8 cellular contexts compared by ENCODE assay signal in genomic region chr12:56724989-56725722, GRCh38. TPM values are rescaled to one million over a fixed set of nuclear protein-coding genes. Genes with fewer than 3 reads are reported as not detected.
DNase-seq lines count a peak whose midpoint lies in the region; TF ChIP-seq lines count a peak whose summit lies in the region.

Gene NACA, minus strand, starts transcription at chr12:56725299. Its CDS starts 778 bp downstream, at chr12:56724521.

- peak within 1 kb of the TSS; percentile 96 to 98 (median 97) for H3K4me3 Mint-ChIP-seq in nephron
- H3K4me3 Mint-ChIP-seq in stimulated activated naive CD8-positive, alpha-beta T cell treated with anti-CD3 and anti-CD28 coated beads, Interleukin-15, Interleukin-2, amounts not matched to agents 100 ng/mL and 50 ng/mL, for 24 hours: peak within 1 kb of the TSS; percentile 99

- TF ChIP-seq CTCF in fibroblast of pulmonary artery (IDR thresholded peaks at IDR 0.05; ENCODE audit: low read length, missing control alignments) (no peak), nephron (IDR thresholded peaks at IDR 0.05; ENCODE audit: unreplicated experiment in 3 of 3) (no peak)

- H3K4me3 ChIP-seq in H7 (ENCODE audit: insufficient read depth, low read depth, low read length) (peak within 1 kb of the TSS; percentile 100), fibroblast of pulmonary artery (replicated peaks; ENCODE audit: low read depth, low read length) (peak within 1 kb of the TSS; percentile 99)

- peaks cover 48% of the 10 kb centered on the region for H3K4me1 Mint-ChIP-seq in nephron
- peaks cover 54% of the 10 kb centered on the region for H3K4me1 Mint-ChIP-seq in stimulated activated naive CD8-positive, alpha-beta T cell treated with anti-CD3 and anti-CD28 coated beads, Interleukin-15, Interleukin-2, amounts not matched to agents 100 ng/mL and 50 ng/mL, for 24 hours (ENCODE audit: low read depth)

- H3K27ac Mint-ChIP-seq in nephron: peak within 1 kb of the TSS; percentile 98 to 100 (median 99)
- H3K27ac Mint-ChIP-seq in stimulated activated naive CD8-positive, alpha-beta T cell treated with anti-CD3 and anti-CD28 coated beads, Interleukin-15, Interleukin-2, amounts not matched to agents 100 ng/mL and 50 ng/mL, for 24 hours: peak within 1 kb of the TSS; percentile 100

- no peaks in the 10 kb centered on the region for H3K27me3 ChIP-seq in H7 (ENCODE audit: control insufficient read depth, insufficient read depth, low read length)

- no peaks in the 10 kb centered on the region for H3K27me3 Mint-ChIP-seq in nephron (ENCODE audit: low read depth)
- no peaks in the 10 kb centered on the region for H3K27me3 Mint-ChIP-seq in stimulated activated naive CD8-positive, alpha-beta T cell treated with anti-CD3 and anti-CD28 coated beads, Interleukin-15, Interleukin-2, amounts not matched to agents 100 ng/mL and 50 ng/mL, for 24 hours

- H3K36me3 Mint-ChIP-seq in nephron (ENCODE audit: low read depth): peaks cover 39% of the 10 kb centered on the region
- H3K36me3 Mint-ChIP-seq in stimulated activated naive CD8-positive, alpha-beta T cell treated with anti-CD3 and anti-CD28 coated beads, Interleukin-15, Interleukin-2, amounts not matched to agents 100 ng/mL and 50 ng/mL, for 24 hours (ENCODE audit: low read depth): peaks cover 74% of the 10 kb centered on the region

- H3K36me3 ChIP-seq in H7 (replicated peaks; ENCODE audit: control insufficient read depth, insufficient read depth, low read length): peaks cover 20% of the 10 kb centered on the region

- no peaks in the 10 kb centered on the region for H3K9me3 Mint-ChIP-seq in nephron
- H3K9me3 Mint-ChIP-seq in stimulated activated naive CD8-positive, alpha-beta T cell treated with anti-CD3 and anti-CD28 coated beads, Interleukin-15, Interleukin-2, amounts not matched to agents 100 ng/mL and 50 ng/mL, for 24 hours: no peaks in the 10 kb centered on the region

- DNase-seq in ELF-1 (ENCODE audit: low read depth, low spot score) (peak; percentile 96), H7 (peak; percentile 96), M059J (ENCODE audit: low read depth) (peak; percentile 98), SHP77 (lab: John Stamatoyannopoulos, UW) (peak; percentile 98), fibroblast of pulmonary artery (ENCODE audit: low read depth) (peak; percentile 98)
- peak; percentile 97 for DNase-seq in activated effector memory CD4-positive, alpha-beta T cell treated with Interleukin-2 at 50 U/mL for 16 hours

RNA-seq across cellular contexts. Expression of gene NACA, which starts in this region (rescaled TPM):
- total RNA-seq in H7 (2014; rRNA removed; shearing (Covaris generic)): 1,507 and 1,762 TPM in 2 replicates
- total RNA-seq in M059J (2014; rRNA removed; shearing (Covaris generic)): 1,267 and 1,373 TPM in 2 replicates

Comparison
In these comparisons a context has a peak if more than half of its experiments do, and no peak if none do; other contexts are left out.
1. Peak in every context shown above with its lines: DNase-seq and H3K4me3 ChIP-seq.